1 cellular context compared by ENCODE assay signal in the genomic region with DNA sequence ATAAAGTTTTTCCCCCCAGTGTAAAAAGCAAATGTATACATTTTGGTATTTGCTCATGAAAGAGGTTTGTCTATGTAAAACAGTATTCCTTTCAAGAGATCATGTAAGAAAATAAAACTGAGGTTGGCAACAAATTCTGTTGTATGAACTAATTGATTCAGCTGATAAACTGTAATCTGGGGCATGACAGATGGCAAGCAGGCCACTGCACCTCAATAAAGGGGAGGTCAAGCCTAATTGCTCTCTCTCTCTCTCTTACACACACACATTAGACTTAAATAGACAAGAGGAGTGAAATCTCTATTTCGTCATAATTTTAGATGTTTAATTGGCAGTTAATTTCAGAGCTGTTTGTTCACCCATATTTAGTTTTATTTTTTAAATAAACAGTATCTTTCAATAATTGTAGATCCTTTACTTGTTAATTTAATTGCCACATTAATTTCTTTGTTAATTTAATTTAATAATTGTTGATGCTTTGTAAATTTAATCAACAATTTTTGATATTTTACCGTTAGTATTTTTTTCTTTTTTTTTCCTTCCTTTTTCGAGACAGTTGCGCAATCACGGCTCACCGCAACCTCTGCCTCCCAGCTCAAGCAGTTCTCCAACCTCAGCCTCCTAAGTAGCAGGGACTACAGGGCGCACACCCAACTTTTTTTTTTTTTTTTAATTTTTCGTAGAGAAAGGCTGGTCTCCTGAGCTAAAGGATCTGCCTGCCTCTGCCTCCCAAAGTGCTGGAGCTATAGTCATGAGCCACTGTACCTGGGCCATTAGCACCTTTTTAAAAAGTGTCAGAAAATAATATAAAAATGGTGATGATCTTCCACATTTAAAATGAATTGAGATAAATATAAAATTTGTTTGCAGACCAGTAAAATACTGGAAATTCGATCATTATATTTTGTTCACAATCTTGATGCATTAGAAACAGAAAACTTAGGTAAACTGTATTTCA.
TF ChIP-seq lines count a peak whose summit lies in the region.

No MANE protein-coding gene starts in this region.

TF ChIP-seq in HepG2, 621 proteins besides CTCF, POLR2A, EP300 and RAD21 (continued from another document):
- peak; percentile 79 for TF ChIP-seq CEBPG (CRISPR knock-in tag; IDR thresholded peaks at IDR 0.05)
- TF ChIP-seq SP1 (IDR thresholded peaks at IDR 0.05), result no peak
- TF ChIP-seq SP1 (CRISPR knock-in tag; IDR thresholded peaks at IDR 0.05), result no peak
- no peak for TF ChIP-seq GABPA (IDR thresholded peaks at IDR 0.05; ENCODE audit: low read depth, low read length)
- TF ChIP-seq GABPA (CRISPR knock-in tag; IDR thresholded peaks at IDR 0.05; ENCODE audit: low read depth), result no peak
